ENCODE assay signal across 1 cellular context in the genomic region with DNA sequence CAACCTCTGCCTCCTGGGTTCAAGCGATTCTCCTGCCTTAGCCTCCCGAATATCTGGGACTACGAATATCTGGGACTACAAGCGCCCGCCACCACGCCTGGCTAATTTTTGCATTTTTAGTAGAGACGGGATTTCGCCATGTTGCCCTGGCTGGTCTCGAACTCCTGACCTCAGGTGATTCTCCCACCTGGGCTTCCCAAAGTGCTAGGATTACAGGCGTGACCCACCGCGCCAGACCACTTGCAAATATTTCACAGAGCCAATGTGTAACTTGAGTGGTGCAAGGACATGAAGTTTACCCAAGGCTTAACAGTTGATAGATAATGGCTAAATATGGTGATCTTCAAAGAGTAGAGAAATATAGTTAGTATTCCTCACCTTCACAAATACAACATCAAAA.
TF ChIP-seq lines count a peak whose summit lies in the region.

No MANE protein-coding gene starts in this region.

TF ChIP-seq in endothelial cell of umbilical vein, 7 proteins besides CTCF, POLR2A, EP300 and RAD21:
- TF ChIP-seq EZH2 (IDR thresholded peaks at IDR 0.05; ENCODE audit: borderline replicate concordance, low read depth, low read length, severe bottlenecking) (no peak), JUN (IDR thresholded peaks at IDR 0.05; ENCODE audit: borderline replicate concordance, insufficient read depth, insufficient read length, low read depth) (no peak), POLR2AphosphoS5 (IDR thresholded peaks at IDR 0.05; ENCODE audit: insufficient read depth, low read depth, low read length) (no peak)
- TF ChIP-seq, protein P1, sequence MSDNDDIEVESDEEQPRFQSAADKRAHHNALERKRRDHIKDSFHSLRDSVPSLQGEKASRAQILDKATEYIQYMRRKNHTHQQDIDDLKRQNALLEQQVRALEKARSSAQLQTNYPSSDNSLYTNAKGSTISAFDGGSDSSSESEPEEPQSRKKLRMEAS (IDR thresholded peaks at IDR 0.05; ENCODE audit: insufficient read depth, insufficient read length), result no peak
